17 cellular contexts compared by ENCODE assay signal in genomic region chr4:19034089-19034488, GRCh38.
DNase-seq lines count a peak whose midpoint lies in the region; ATAC-seq and TF ChIP-seq lines count a peak whose summit lies in the region.
"Had no signal": no experiment of that assay in that cellular context is flagged by ENCODE, and none has a peak within 500 bp of the region (broad histone marks: within the 10 kb centered on the region; RNA-seq: fewer than 3 reads in every experiment).

No MANE protein-coding gene starts in this region.

- H4K20me1 ChIP-seq in hepatocyte (ENCODE audit: insufficient read depth, poor library complexity, severe bottlenecking): no peaks in the 10 kb centered on the region

- H3K9ac ChIP-seq in adipocyte (ENCODE audit: low read length): no peak overlapping the region
- H3K9ac ChIP-seq: GM23248 had no signal

- peaks cover 31% of the 10 kb centered on the region for H3K4me1 Mint-ChIP-seq in osteocyte (ENCODE audit: unreplicated experiment)
- H3K4me1 Mint-ChIP-seq in type B pancreatic cell (ENCODE audit: unreplicated experiment): peaks cover 25% of the 10 kb centered on the region
- no peaks in the 10 kb centered on the region for H3K4me1 Mint-ChIP-seq in activated T-cell treated with anti-CD3 and anti-CD28 coated beads, Interleukin-2, amount 50 U/mL, for 72 hours (ENCODE audit: low read depth)
- H3K4me1 Mint-ChIP-seq: CD4-positive, alpha-beta memory T cell; IgD-negative memory B cell had no signal

- ATAC-seq in activated T-cell treated with anti-CD3 and anti-CD28 coated beads, Interleukin-2, amount 50 U/mL, for 72 hours (replicated peaks in 1 of 2): no peak
- ATAC-seq: A549, HCT116 had no signal

- TF ChIP-seq CTCF in hepatocyte (IDR thresholded peaks at IDR 0.05; ENCODE audit: poor library complexity) (no peak), osteocyte (IDR thresholded peaks at IDR 0.05) (no peak), type B pancreatic cell (conservative IDR thresholded peaks at IDR 0.05) (no peak), left ventricle myocardium inferior (IDR thresholded peaks at IDR 0.05; ENCODE audit: borderline replicate concordance) (no peak)

- H3K27ac Mint-ChIP-seq in osteocyte (ENCODE audit: unreplicated experiment) (peak overlapping the region; percentile 56), type B pancreatic cell (peak overlapping the region; percentile 51)
- no peak overlapping the region for H3K27ac Mint-ChIP-seq in activated T-cell treated with anti-CD3 and anti-CD28 coated beads, Interleukin-2, amount 50 U/mL, for 72 hours
- H3K27ac Mint-ChIP-seq: CD4-positive, alpha-beta memory T cell had no signal

- no peak overlapping the region for H3K4me3 ChIP-seq in adipocyte (ENCODE audit: low read length)
- H3K4me3 ChIP-seq in hepatocyte: no peak overlapping the region
- no peak overlapping the region for H3K4me3 ChIP-seq in left ventricle myocardium inferior
- H3K4me3 ChIP-seq: A549, GM23248 had no signal

- no peaks in the 10 kb centered on the region for H3K9me2 ChIP-seq in hepatocyte (replicated peaks; ENCODE audit: insufficient read depth)

- H3K4me3 Mint-ChIP-seq in osteocyte (ENCODE audit: unreplicated experiment): no peak overlapping the region
- no peak overlapping the region for H3K4me3 Mint-ChIP-seq in type B pancreatic cell
- no peak overlapping the region for H3K4me3 Mint-ChIP-seq in activated T-cell treated with anti-CD3 and anti-CD28 coated beads, Interleukin-2, amount 50 U/mL, for 72 hours
- H3K4me3 Mint-ChIP-seq: CD4-positive, alpha-beta memory T cell; IgD-negative memory B cell had no signal

- peak; percentile 10 for DNase-seq in adipocyte (ENCODE audit: low read depth)
- DNase-seq in hepatocyte (ENCODE audit: low spot score): no peak
- DNase-seq in osteocyte (ENCODE audit: extremely low spot score, unreplicated experiment): no peak
- no peak for DNase-seq in type B pancreatic cell (ENCODE audit: extremely low spot score, unreplicated experiment)
- no peak for DNase-seq in activated CD4-positive, alpha-beta T cell treated with anti-CD3 and anti-CD28 coated beads, Interleukin-2, amount 50 U/mL, for 1 hour
- no peak for DNase-seq in activated T-cell treated with anti-CD3 and anti-CD28 coated beads, Interleukin-2, amount 50 U/mL, for 72 hours
- DNase-seq in cerebellar cortex (ENCODE audit: low spot score): no peak
- DNase-seq in left ventricle myocardium inferior: no peak
- DNase-seq: BE2C; CD4-positive, alpha-beta memory T cell; DMS79; GDM1 had no signal

- H3K27me3 ChIP-seq in adipocyte (replicated peaks; ENCODE audit: control insufficient read depth, insufficient read depth, low read length) (no peaks in the 10 kb centered on the region), hepatocyte (no peaks in the 10 kb centered on the region), left ventricle myocardium inferior (ENCODE audit: low read depth) (no peaks in the 10 kb centered on the region)

- H3K9me3 Mint-ChIP-seq in osteocyte (ENCODE audit: unreplicated experiment): no peaks in the 10 kb centered on the region
- H3K9me3 Mint-ChIP-seq in type B pancreatic cell: peaks cover 18% of the 10 kb centered on the region
- H3K9me3 Mint-ChIP-seq in activated T-cell treated with anti-CD3 and anti-CD28 coated beads, Interleukin-2, amount 50 U/mL, for 72 hours: peaks cover 4 to 7% of the 10 kb centered on the region in 2 donors

- intact Hi-C loops in left ventricle myocardium inferior (cut with micrococcal nuclease): no loop called here

- H3K4me1 ChIP-seq in adipocyte (ENCODE audit: control insufficient read depth, insufficient read depth, low read length) (no peaks in the 10 kb centered on the region), hepatocyte (ENCODE audit: insufficient read depth) (peaks cover 15% of the 10 kb centered on the region), left ventricle myocardium inferior (no peaks in the 10 kb centered on the region)
- H3K4me1 ChIP-seq: A549, BE2C had no signal

- H2AFZ ChIP-seq in hepatocyte: peak overlapping the region; percentile 41
- H2AFZ ChIP-seq: GM23248 had no signal

- no peaks in the 10 kb centered on the region for H3K79me2 ChIP-seq in hepatocyte

- H3K27ac ChIP-seq in hepatocyte (peak overlapping the region; percentile 49), left ventricle myocardium inferior (replicated peaks) (no peak overlapping the region)
- H3K27ac ChIP-seq: A549, C4-2B, GM23248 had no signal

- H3K9me3 ChIP-seq in adipocyte (ENCODE audit: control insufficient read depth, low read length) (no peaks in the 10 kb centered on the region), hepatocyte (ENCODE audit: low read depth) (no peaks in the 10 kb centered on the region), left ventricle myocardium inferior (replicated peaks) (peaks cover 4% of the 10 kb centered on the region)
- H3K9me3 ChIP-seq: A549, BE2C had no signal

- WGBS in hepatocyte (ENCODE audit: low lambda C conversion rate, missing lambda C conversion rate): 63% methylated on average over 1 of the region's 1 CpG

- no peaks in the 10 kb centered on the region for H3K36me3 Mint-ChIP-seq in osteocyte (ENCODE audit: unreplicated experiment)
- peaks cover 3% of the 10 kb centered on the region for H3K36me3 Mint-ChIP-seq in type B pancreatic cell
- no peaks in the 10 kb centered on the region for H3K36me3 Mint-ChIP-seq in activated T-cell treated with anti-CD3 and anti-CD28 coated beads, Interleukin-2, amount 50 U/mL, for 72 hours (ENCODE audit: insufficient read depth in 2 of 2)
- H3K36me3 Mint-ChIP-seq: CD4-positive, alpha-beta memory T cell had no signal

- H3K27me3 Mint-ChIP-seq in osteocyte (ENCODE audit: unreplicated experiment): no peaks in the 10 kb centered on the region
- H3K27me3 Mint-ChIP-seq in type B pancreatic cell: no peaks in the 10 kb centered on the region
- H3K27me3 Mint-ChIP-seq in activated T-cell treated with anti-CD3 and anti-CD28 coated beads, Interleukin-2, amount 50 U/mL, for 72 hours (ENCODE audit: low read depth): no peaks in the 10 kb centered on the region
- H3K27me3 Mint-ChIP-seq: CD4-positive, alpha-beta memory T cell; IgD-negative memory B cell had no signal

- no peak overlapping the region for H3K4me2 ChIP-seq in hepatocyte
- H3K4me2 ChIP-seq: A549 had no signal

- no peaks in the 10 kb centered on the region for H3K36me3 ChIP-seq in adipocyte (ENCODE audit: control insufficient read depth, insufficient read depth, low read length, severe bottlenecking)
- no peaks in the 10 kb centered on the region for H3K36me3 ChIP-seq in hepatocyte (replicated peaks; ENCODE audit: insufficient read depth, low read depth)
- H3K36me3 ChIP-seq in left ventricle myocardium inferior: no peaks in the 10 kb centered on the region
- H3K36me3 ChIP-seq: BE2C had no signal
